1 cellular context compared by ENCODE assay signal in the genomic region with DNA sequence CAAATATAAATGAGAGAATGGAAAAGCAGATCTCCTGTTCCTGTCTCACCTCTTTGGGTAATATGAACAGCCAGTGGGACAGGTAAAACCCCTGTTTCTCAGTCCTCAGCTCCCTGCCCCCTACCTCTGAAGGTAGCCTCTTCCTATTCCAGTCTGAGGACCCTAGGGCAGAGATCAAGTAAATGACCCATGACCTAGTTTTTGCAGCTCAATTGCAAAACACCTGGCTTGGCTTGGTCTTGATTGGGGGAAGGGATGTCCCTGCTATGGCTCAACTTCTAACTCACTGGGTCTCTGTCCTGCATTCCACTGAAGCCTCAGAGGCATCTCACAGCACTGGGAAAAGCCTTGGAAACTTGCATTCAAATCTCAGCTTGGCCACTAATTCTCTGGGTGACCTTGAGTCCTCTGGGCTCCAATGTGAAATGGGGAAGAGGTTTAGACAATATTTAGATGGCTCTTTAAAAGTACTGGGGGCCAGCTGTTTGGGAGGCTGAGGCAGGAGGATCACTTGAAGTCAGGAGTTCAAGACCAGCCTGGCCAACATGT.
A peak's percentile ranks its signal among the peaks of the same experiment; 100 is the strongest.
TF ChIP-seq lines count a peak whose summit lies in the region.

No MANE protein-coding gene starts in this region.

TF ChIP-seq in HepG2, 621 proteins besides CTCF, POLR2A, EP300 and RAD21 (continued from another document and continues in another):
- TF ChIP-seq, protein P1, sequence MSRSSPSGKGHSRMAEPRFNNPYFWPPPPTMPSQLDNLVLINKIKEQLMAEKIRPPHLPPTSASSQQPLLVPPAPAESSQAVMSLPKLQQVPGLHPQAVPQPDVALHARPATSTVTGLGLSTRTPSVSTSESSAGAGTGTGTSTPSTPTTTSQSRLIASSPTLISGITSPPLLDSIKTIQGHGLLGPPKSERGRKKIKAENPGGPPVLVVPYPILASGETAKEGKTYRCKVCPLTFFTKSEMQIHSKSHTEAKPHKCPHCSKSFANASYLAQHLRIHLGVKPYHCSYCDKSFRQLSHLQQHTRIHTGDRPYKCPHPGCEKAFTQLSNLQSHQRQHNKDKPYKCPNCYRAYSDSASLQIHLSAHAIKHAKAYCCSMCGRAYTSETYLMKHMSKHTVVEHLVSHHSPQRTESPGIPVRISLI (CRISPR knock-in tag; IDR thresholded peaks at IDR 0.05; ENCODE audit: borderline replicate concordance) = peak; percentile 61
- TF ChIP-seq KDM5A (IDR thresholded peaks at IDR 0.05; ENCODE audit: borderline replicate concordance, low read length) (no peak), ZKSCAN5 (CRISPR knock-in tag; IDR thresholded peaks at IDR 0.05) (no peak), MAFF (IDR thresholded peaks at IDR 0.05; ENCODE audit: low read depth, low read length) (no peak), SOX6 (IDR thresholded peaks at IDR 0.05) (no peak), SOX6 (CRISPR knock-in tag; IDR thresholded peaks at IDR 0.05) (peak; percentile 59), CC2D1A (CRISPR knock-in tag; IDR thresholded peaks at IDR 0.05) (no peak), ZFP90 (CRISPR knock-in tag; IDR thresholded peaks at IDR 0.05; ENCODE audit: borderline replicate concordance) (no peak), SMARCE1 (IDR thresholded peaks at IDR 0.05; ENCODE audit: borderline replicate concordance) (no peak), ZIK1 (CRISPR knock-in tag; IDR thresholded peaks at IDR 0.05; ENCODE audit: borderline replicate concordance, low read depth) (no peak), HMG20A (CRISPR knock-in tag; IDR thresholded peaks at IDR 0.05; ENCODE audit: borderline replicate concordance) (peak; percentile 69; the same call in 1 of the 2 replicates), NCOA5 (CRISPR knock-in tag; IDR thresholded peaks at IDR 0.05) (no peak), GPN1 (CRISPR knock-in tag; IDR thresholded peaks at IDR 0.05; ENCODE audit: borderline replicate concordance) (no peak), ZNF274 (CRISPR knock-in tag; IDR thresholded peaks at IDR 0.05) (no peak), ZBTB20 (CRISPR knock-in tag; IDR thresholded peaks at IDR 0.05; ENCODE audit: borderline replicate concordance, low read depth) (no peak), PHF8 (CRISPR knock-in tag; IDR thresholded peaks at IDR 0.05) (no peak), ZNF496 (CRISPR knock-in tag; IDR thresholded peaks at IDR 0.05; ENCODE audit: insufficient replicate concordance) (no peak), EED (CRISPR knock-in tag; IDR thresholded peaks at IDR 0.05) (no peak), ZNF562 (CRISPR knock-in tag; IDR thresholded peaks at IDR 0.05; ENCODE audit: borderline replicate concordance) (no peak), EHMT2 (IDR thresholded peaks at IDR 0.05; ENCODE audit: borderline replicate concordance, low read depth, low read length) (peak; percentile 30; the same call in 1 of the 2 replicates), ZNF792 (CRISPR knock-in tag; IDR thresholded peaks at IDR 0.05) (no peak), HMGA1 (CRISPR knock-in tag; conservative IDR thresholded peaks at IDR 0.05) (no peak), U2AF2 (IDR thresholded peaks at IDR 0.05; ENCODE audit: low read depth, low read length) (no peak), ARHGAP35 (CRISPR knock-in tag; IDR thresholded peaks at IDR 0.05; ENCODE audit: borderline replicate concordance) (no peak), TSC22D2 (CRISPR knock-in tag; IDR thresholded peaks at IDR 0.05; ENCODE audit: borderline replicate concordance) (no peak), YEATS2 (CRISPR knock-in tag; IDR thresholded peaks at IDR 0.05; ENCODE audit: borderline replicate concordance) (0 out of 2 replicates have a peak, but pooled peaks have one; percentile 29), MZF1 (CRISPR knock-in tag; IDR thresholded peaks at IDR 0.05; ENCODE audit: borderline replicate concordance) (no peak), ZBTB3 (CRISPR knock-in tag; IDR thresholded peaks at IDR 0.05; ENCODE audit: borderline replicate concordance, low read depth) (0 out of 2 replicates have a peak, but pooled peaks have one; percentile 45), KDM1A (CRISPR knock-in tag; IDR thresholded peaks at IDR 0.05) (peak; percentile 62; the same call in 1 of the 2 replicates), ZNF468 (CRISPR knock-in tag; IDR thresholded peaks at IDR 0.05) (no peak)
- TF ChIP-seq, protein P2, sequence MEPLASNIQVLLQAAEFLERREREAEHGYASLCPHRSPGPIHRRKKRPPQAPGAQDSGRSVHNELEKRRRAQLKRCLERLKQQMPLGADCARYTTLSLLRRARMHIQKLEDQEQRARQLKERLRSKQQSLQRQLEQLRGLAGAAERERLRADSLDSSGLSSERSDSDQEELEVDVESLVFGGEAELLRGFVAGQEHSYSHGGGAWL (CRISPR knock-in tag; IDR thresholded peaks at IDR 0.05) = no peak
- TF ChIP-seq, protein P3, sequence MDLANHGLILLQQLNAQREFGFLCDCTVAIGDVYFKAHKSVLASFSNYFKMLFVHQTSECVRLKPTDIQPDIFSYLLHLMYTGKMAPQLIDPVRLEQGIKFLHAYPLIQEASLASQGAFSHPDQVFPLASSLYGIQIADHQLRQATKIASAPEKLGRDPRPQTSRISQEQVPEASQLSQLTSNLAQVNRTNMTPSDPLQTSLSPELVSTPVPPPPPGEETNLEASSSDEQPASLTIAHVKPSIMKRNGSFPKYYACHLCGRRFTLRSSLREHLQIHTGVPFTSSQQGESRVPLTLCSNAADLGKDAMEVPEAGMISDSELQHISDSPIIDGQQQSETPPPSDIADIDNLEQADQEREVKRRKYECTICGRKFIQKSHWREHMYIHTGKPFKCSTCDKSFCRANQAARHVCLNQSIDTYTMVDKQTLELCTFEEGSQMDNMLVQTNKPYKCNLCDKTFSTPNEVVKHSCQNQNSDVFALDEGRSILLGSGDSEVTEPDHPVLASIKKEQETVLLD (CRISPR knock-in tag; IDR thresholded peaks at IDR 0.05; ENCODE audit: low read depth) = no peak
- TF ChIP-seq, protein P4, sequence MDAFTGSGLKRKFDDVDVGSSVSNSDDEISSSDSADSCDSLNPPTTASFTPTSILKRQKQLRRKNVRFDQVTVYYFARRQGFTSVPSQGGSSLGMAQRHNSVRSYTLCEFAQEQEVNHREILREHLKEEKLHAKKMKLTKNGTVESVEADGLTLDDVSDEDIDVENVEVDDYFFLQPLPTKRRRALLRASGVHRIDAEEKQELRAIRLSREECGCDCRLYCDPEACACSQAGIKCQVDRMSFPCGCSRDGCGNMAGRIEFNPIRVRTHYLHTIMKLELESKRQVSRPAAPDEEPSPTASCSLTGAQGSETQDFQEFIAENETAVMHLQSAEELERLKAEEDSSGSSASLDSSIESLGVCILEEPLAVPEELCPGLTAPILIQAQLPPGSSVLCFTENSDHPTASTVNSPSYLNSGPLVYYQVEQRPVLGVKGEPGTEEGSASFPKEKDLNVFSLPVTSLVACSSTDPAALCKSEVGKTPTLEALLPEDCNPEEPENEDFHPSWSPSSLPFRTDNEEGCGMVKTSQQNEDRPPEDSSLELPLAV (CRISPR knock-in tag; conservative IDR thresholded peaks at IDR 0.05; ENCODE audit: low read depth) = no peak
- TF ChIP-seq, protein P5, sequence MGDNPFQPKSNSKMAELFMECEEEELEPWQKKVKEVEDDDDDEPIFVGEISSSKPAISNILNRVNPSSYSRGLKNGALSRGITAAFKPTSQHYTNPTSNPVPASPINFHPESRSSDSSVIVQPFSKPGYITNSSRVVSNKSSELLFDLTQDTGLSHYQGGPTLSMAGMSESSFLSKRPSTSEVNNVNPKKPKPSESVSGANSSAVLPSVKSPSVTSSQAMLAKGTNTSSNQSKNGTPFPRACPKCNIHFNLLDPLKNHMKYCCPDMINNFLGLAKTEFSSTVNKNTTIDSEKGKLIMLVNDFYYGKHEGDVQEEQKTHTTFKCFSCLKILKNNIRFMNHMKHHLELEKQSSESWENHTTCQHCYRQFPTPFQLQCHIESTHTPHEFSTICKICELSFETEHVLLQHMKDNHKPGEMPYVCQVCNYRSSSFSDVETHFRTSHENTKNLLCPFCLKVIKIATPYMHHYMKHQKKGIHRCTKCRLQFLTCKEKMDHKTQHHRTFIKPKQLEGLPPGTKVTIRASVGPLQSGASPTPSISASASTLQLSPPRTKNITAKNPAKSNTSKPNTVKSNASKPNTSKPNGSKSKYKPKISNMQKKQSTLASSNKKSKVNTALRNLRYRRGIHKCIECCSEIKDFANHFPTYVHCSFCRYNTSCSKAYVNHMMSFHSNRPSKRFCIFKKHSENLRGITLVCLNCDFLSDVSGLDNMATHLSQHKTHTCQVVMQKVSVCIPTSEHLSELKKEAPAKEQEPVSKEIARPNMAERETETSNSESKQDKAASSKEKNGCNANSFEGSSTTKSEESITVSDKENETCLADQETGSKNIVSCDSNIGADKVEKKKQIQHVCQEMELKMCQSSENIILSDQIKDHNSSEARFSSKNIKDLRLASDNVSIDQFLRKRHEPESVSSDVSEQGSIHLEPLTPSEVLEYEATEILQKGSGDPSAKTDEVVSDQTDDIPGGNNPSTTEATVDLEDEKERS (CRISPR knock-in tag; IDR thresholded peaks at IDR 0.05) = 0 out of 2 replicates have a peak, but pooled peaks have one; percentile 1
- TF ChIP-seq, protein P6, sequence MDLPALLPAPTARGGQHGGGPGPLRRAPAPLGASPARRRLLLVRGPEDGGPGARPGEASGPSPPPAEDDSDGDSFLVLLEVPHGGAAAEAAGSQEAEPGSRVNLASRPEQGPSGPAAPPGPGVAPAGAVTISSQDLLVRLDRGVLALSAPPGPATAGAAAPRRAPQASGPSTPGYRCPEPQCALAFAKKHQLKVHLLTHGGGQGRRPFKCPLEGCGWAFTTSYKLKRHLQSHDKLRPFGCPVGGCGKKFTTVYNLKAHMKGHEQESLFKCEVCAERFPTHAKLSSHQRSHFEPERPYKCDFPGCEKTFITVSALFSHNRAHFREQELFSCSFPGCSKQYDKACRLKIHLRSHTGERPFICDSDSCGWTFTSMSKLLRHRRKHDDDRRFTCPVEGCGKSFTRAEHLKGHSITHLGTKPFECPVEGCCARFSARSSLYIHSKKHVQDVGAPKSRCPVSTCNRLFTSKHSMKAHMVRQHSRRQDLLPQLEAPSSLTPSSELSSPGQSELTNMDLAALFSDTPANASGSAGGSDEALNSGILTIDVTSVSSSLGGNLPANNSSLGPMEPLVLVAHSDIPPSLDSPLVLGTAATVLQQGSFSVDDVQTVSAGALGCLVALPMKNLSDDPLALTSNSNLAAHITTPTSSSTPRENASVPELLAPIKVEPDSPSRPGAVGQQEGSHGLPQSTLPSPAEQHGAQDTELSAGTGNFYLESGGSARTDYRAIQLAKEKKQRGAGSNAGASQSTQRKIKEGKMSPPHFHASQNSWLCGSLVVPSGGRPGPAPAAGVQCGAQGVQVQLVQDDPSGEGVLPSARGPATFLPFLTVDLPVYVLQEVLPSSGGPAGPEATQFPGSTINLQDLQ (CRISPR knock-in tag; IDR thresholded peaks at IDR 0.05) = no peak
- TF ChIP-seq, protein P7, sequence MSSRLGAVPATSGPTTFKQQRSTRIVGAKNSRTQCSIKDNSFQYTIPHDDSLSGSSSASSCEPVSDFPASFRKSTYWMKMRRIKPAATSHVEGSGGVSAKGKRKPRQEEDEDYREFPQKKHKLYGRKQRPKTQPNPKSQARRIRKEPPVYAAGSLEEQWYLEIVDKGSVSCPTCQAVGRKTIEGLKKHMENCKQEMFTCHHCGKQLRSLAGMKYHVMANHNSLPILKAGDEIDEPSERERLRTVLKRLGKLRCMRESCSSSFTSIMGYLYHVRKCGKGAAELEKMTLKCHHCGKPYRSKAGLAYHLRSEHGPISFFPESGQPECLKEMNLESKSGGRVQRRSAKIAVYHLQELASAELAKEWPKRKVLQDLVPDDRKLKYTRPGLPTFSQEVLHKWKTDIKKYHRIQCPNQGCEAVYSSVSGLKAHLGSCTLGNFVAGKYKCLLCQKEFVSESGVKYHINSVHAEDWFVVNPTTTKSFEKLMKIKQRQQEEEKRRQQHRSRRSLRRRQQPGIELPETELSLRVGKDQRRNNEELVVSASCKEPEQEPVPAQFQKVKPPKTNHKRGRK (CRISPR knock-in tag; IDR thresholded peaks at IDR 0.05) = no peak
- TF ChIP-seq, protein P8, sequence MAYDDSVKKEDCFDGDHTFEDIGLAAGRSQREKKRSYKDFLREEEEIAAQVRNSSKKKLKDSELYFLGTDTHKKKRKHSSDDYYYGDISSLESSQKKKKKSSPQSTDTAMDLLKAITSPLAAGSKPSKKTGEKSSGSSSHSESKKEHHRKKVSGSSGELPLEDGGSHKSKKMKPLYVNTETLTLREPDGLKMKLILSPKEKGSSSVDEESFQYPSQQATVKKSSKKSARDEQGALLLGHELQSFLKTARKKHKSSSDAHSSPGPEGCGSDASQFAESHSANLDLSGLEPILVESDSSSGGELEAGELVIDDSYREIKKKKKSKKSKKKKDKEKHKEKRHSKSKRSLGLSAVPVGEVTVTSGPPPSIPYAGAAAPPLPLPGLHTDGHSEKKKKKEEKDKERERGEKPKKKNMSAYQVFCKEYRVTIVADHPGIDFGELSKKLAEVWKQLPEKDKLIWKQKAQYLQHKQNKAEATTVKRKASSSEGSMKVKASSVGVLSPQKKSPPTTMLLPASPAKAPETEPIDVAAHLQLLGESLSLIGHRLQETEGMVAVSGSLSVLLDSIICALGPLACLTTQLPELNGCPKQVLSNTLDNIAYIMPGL (CRISPR knock-in tag; IDR thresholded peaks at IDR 0.05; ENCODE audit: borderline replicate concordance in 1 of 2, low read depth in 1 of 2) = peak; percentile 47 to 63; a peak in 2 of 4 replicates
- TF ChIP-seq, protein P9, sequence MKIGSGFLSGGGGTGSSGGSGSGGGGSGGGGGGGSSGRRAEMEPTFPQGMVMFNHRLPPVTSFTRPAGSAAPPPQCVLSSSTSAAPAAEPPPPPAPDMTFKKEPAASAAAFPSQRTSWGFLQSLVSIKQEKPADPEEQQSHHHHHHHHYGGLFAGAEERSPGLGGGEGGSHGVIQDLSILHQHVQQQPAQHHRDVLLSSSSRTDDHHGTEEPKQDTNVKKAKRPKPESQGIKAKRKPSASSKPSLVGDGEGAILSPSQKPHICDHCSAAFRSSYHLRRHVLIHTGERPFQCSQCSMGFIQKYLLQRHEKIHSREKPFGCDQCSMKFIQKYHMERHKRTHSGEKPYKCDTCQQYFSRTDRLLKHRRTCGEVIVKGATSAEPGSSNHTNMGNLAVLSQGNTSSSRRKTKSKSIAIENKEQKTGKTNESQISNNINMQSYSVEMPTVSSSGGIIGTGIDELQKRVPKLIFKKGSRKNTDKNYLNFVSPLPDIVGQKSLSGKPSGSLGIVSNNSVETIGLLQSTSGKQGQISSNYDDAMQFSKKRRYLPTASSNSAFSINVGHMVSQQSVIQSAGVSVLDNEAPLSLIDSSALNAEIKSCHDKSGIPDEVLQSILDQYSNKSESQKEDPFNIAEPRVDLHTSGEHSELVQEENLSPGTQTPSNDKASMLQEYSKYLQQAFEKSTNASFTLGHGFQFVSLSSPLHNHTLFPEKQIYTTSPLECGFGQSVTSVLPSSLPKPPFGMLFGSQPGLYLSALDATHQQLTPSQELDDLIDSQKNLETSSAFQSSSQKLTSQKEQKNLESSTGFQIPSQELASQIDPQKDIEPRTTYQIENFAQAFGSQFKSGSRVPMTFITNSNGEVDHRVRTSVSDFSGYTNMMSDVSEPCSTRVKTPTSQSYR (CRISPR knock-in tag; IDR thresholded peaks at IDR 0.05; ENCODE audit: borderline replicate concordance) = peak; percentile 99
- TF ChIP-seq, protein P10, sequence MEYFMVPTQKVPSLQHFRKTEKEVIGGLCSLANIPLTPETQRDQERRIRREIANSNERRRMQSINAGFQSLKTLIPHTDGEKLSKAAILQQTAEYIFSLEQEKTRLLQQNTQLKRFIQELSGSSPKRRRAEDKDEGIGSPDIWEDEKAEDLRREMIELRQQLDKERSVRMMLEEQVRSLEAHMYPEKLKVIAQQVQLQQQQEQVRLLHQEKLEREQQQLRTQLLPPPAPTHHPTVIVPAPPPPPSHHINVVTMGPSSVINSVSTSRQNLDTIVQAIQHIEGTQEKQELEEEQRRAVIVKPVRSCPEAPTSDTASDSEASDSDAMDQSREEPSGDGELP (IDR thresholded peaks at IDR 0.05; ENCODE audit: borderline replicate concordance, low read depth) = peak; percentile 32; the same call in 1 of the 2 replicates
